ENCODE assay signal across 8 cellular contexts in the genomic region with DNA sequence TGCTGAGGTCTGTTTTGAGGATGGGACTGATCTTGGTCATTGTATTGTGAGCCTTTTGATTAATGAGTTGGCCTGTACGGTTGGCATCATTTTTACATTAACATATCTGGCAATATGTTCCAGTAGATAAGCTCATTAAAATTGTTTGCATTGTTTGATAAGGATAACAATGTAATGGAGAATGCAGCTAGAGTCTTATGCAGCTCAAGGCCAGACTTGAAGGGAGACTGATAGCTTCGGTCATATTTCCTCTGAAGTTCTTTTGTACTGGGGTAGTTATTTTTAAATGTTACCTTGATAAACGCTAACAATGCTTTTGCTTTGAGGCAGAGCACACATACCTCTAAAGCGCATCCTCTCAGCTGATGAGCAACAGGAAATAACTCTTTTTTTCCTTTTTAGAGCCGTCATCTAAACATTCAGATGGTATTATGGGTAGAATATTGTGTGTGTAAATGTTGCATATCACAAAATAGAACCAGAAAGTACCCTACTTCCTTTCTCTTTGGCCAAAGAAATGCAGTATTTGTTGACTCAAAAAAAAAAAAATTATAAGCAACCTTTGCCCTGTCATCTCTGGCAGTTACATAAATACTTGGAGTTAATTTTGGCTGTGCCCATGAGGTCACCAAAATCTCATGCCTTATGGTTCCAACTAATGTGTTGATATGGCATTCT. TPM values are rescaled to one million over a fixed set of nuclear protein-coding genes. Genes with fewer than 3 reads are reported as not detected.
DNase-seq lines count a peak whose midpoint lies in the region; ATAC-seq and TF ChIP-seq lines count a peak whose summit lies in the region.

No MANE protein-coding gene starts in this region.

- CTCF ChIA-PET in OCI-LY7 (lab: Charles Lee; ENCODE audit: unreplicated experiment): no interaction called here

- BruUV-seq in OCI-LY7 (replicated peaks; lab: Mats Ljungman, UMichigan): no TSS peak

- no peaks in the 10 kb centered on the region for H3K9me2 ChIP-seq in OCI-LY7 (ENCODE audit: insufficient read depth, low read length)

- peak overlapping the region; percentile 99 for H3K4me2 ChIP-seq in OCI-LY7 (ENCODE audit: low read length)

- no peaks in the 10 kb centered on the region for H3K27me3 ChIP-seq in duodenal mucosa (ENCODE audit: control insufficient read depth in 1 of 2, insufficient read depth in 2 of 2, low read length in 2 of 2)

- no peaks in the 10 kb centered on the region for H3K9me3 Mint-ChIP-seq in nephron progenitor cell

- no peaks in the 10 kb centered on the region for H3K27me3 Mint-ChIP-seq in nephron progenitor cell (ENCODE audit: low read depth, poor library complexity)

- H3K36me3 ChIP-seq in OCI-LY7 (ENCODE audit: insufficient read depth, low read length): peaks cover 4% of the 10 kb centered on the region; the same call in 1 of the 2 replicates
- no peaks in the 10 kb centered on the region for H3K36me3 ChIP-seq in duodenal mucosa (ENCODE audit: control insufficient read depth in 1 of 2, insufficient read depth in 2 of 2, low read length in 2 of 2)

- no peaks in the 10 kb centered on the region for H3K9me3 ChIP-seq in OCI-LY7 (ENCODE audit: low read length)
- no peaks in the 10 kb centered on the region for H3K9me3 ChIP-seq in duodenal mucosa (ENCODE audit: control insufficient read depth in 1 of 2, low read length in 2 of 2)

- H3K4me3 ChIP-seq in OCI-LY7 (ENCODE audit: low read depth, low read length, poor library complexity, severe bottlenecking) (peak overlapping the region; percentile 93), duodenal mucosa (ENCODE audit: low read depth in 1 of 2, low read length in 2 of 2) (peak overlapping the region; percentile 93 to 96)

- TF ChIP-seq CTCF in OCI-LY7 (conservative IDR thresholded peaks at IDR 0.05; ENCODE audit: low read length) (no peak), nephron progenitor cell (IDR thresholded peaks at IDR 0.05) (no peak)

- peak; percentile 17 for ATAC-seq in GM18909 (IDR thresholded peaks at IDR 0.05; ENCODE audit: poor library complexity, unreplicated experiment)

- H3K27ac ChIP-seq in OCI-LY7 (ENCODE audit: low read depth, low read length, poor library complexity, severe bottlenecking) (peak overlapping the region; percentile 91), duodenal mucosa (ENCODE audit: low read depth, low read length) (peak overlapping the region; percentile 8)

- H3K9ac ChIP-seq in duodenal mucosa (ENCODE audit: low read depth in 1 of 2, low read length in 2 of 2): peak overlapping the region in 1 of 2 donors; percentile 80

- peak overlapping the region; percentile 99 for H3K4me3 Mint-ChIP-seq in nephron progenitor cell

- peaks cover 60% of the 10 kb centered on the region for H3K79me2 ChIP-seq in OCI-LY7 (ENCODE audit: insufficient read depth, low read depth, low read length)

- DNase-seq in OCI-LY7 (ENCODE audit: low spot score) (peak; percentile 41), nephron progenitor cell (no peak), NCI-H2107 (lab: John Stamatoyannopoulos, UW) (no peak), NCI-H2196 (lab: John Stamatoyannopoulos, UW; ENCODE audit: unreplicated experiment) (no peak), NCI-H2029 (lab: John Stamatoyannopoulos, UW) (no peak)
- DNase-seq in activated CD4-positive, CD25-positive, alpha-beta regulatory T cell (lab: John Stamatoyannopoulos, UW): no peak

- POLR2A ChIA-PET in OCI-LY7 (lab: Charles Lee): interaction anchor here (5.0 kb wide), 1 partner anchor 13 kb away, joined by 32 read pairs; no protein-coding TSS in a partner anchor

- peaks cover 49% of the 10 kb centered on the region for H3K4me1 ChIP-seq in OCI-LY7 (ENCODE audit: insufficient read depth, low read length, poor library complexity, severe bottlenecking)
- H3K4me1 ChIP-seq in duodenal mucosa (ENCODE audit: control insufficient read depth in 1 of 2, insufficient read depth in 2 of 2, low read length in 2 of 2): peaks cover 33 to 40% of the 10 kb centered on the region in 2 donors

- H3K27ac Mint-ChIP-seq in nephron progenitor cell: no peak overlapping the region

- peaks cover 91% of the 10 kb centered on the region for H3K4me1 Mint-ChIP-seq in nephron progenitor cell

- no peaks in the 10 kb centered on the region for H3K36me3 Mint-ChIP-seq in nephron progenitor cell (ENCODE audit: low read depth)

- peaks cover 5% of the 10 kb centered on the region; the same call in 1 of the 2 replicates for H4K20me1 ChIP-seq in OCI-LY7 (ENCODE audit: insufficient read depth, low read length)

- intact Hi-C loops in OCI-LY7 (cut with micrococcal nuclease; ENCODE audit: unreplicated experiment): loop anchor here (10.0 kb wide), 1 partner anchor 1168 kb away; no protein-coding TSS in a partner anchor

- H2AFZ ChIP-seq in OCI-LY7 (ENCODE audit: low read length): no peak overlapping the region

RNA-seq across cellular contexts. Expression of a gene that starts 1.3 kb away (rescaled TPM):
- total RNA-seq in OCI-LY7 (2014; rRNA removed; shearing (Covaris generic)): 17.1 and 23.2 TPM in 2 replicates
- 34.0 and 35.2 TPM in 2 replicates for total RNA-seq in OCI-LY7 (2022)
